23 cellular contexts compared by ENCODE assay signal in the genomic region with DNA sequence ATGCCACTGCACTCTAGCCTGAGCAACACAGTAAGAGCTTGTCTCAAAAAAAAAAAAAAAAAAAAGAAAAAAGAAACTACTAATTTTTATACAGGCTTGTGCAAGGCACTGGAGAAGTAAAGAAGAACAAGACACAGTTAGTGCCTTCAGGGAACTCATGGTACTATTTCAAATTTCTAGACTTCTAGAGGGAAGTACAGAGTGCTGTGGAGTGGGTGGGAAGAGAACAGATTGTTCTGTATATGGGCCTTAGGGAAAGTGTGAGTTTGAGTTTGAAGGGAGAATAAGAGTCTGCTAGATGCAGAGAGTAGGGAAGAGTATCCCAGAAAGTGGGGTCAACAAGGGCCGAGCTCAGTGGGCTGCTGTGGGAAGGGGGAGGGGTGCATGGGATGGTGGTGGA.
"Had no signal": no experiment of that assay in that cellular context is flagged by ENCODE, and none has a peak within 500 bp of the region (broad histone marks: within the 10 kb centered on the region; RNA-seq: fewer than 3 reads in every experiment).

No MANE protein-coding gene starts in this region.

- H3K9me3 ChIP-seq: colonic mucosa, esophagus squamous epithelium, gastrocnemius medialis, heart right ventricle, left lung had no signal

- DNase-seq: colonic mucosa; cortex of kidney; effector CD8-positive, alpha-beta T cell; effector memory CD8-positive, alpha-beta T cell; endodermal cell; erythroblast; esophagus squamous epithelium; foreskin fibroblast; foreskin melanocyte; gastrocnemius medialis; glutamatergic neuron; head of caudate nucleus; heart right ventricle; hippocampal formation; left cardiac atrium; left lung; left ventricle myocardium superior; mammary epithelial cell; mesendoderm; midbrain had no signal

- H3K36me3 ChIP-seq: colonic mucosa, esophagus squamous epithelium, gastrocnemius medialis, heart right ventricle, left lung had no signal

- H3K4me1 ChIP-seq: colonic mucosa, esophagus squamous epithelium, gastrocnemius medialis, heart right ventricle, left lung had no signal

- H3K27me3 ChIP-seq: colonic mucosa, esophagus squamous epithelium, gastrocnemius medialis, left lung had no signal

- ATAC-seq: effector memory CD8-positive, alpha-beta T cell; esophagus mucosa; gastrocnemius medialis; heart right ventricle; left cardiac atrium; left lung; left ventricle myocardium superior had no signal

- H3K27ac ChIP-seq: colonic mucosa, epithelial cell of prostate, esophagus squamous epithelium, gastrocnemius medialis, heart right ventricle, left lung had no signal

- H3K4me3 ChIP-seq: colonic mucosa, esophagus squamous epithelium, gastrocnemius medialis, heart right ventricle, left lung, lung had no signal
